In the genomic region with DNA sequence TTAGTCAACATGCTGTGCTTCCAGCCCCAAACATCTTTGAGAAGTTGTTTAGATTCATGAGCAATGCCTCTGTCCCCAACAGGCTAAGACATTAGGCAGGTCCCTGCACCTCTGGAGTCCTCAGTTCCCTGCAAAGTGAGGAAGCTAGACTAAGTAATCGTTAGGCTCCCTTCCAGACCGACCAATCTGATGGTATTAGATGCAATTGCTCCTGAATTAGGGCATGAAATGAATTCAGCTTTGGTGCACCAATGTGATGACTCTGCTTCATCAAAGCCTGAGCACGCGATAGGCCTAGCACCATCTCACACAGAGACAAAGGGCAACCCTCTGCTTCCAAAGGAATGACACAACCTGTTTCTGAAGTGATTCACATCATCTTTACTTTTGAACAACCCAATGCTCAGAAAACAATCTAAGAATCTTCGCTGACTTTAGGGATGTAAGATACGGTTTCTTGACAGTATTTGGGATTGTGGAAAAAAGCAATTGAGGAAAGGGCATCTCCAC, we compare ENCODE assay signal across 9 cellular contexts. TPM values are rescaled to one million over a fixed set of nuclear protein-coding genes. Genes with fewer than 3 reads are reported as not detected.
DNase-seq lines count a peak whose midpoint lies in the region; ATAC-seq, FAIRE-seq and TF ChIP-seq lines count a peak whose summit lies in the region.
"Had no signal": no experiment of that assay in that cellular context is flagged by ENCODE, and none has a peak within 500 bp of the region (broad histone marks: within the 10 kb centered on the region; RNA-seq: fewer than 3 reads in every experiment).

No MANE protein-coding gene starts in this region.

- H3K4me3 ChIP-seq in kidney (ENCODE audit: low read length in 2 of 2), result peak overlapping the region; percentile 25 to 86
- no peak overlapping the region for H3K4me3 ChIP-seq in uterus

- no peaks in the 10 kb centered on the region for H3K36me3 ChIP-seq in kidney (ENCODE audit: control insufficient read depth in 1 of 2, insufficient read depth in 2 of 2, low read length in 2 of 2)
- no peaks in the 10 kb centered on the region for H3K36me3 ChIP-seq in uterus

- FAIRE-seq in kidney (lab: Jason Lieb, UNC), result no peak

- TF ChIP-seq CTCF in kidney (IDR thresholded peaks at IDR 0.05; ENCODE audit: borderline replicate concordance, extremely low read depth, insufficient read depth) (no peak), uterus (IDR thresholded peaks at IDR 0.05) (no peak)

- no peak for TF ChIP-seq POLR2A in uterus (IDR thresholded peaks at IDR 0.05)

- peak overlapping the region; percentile 19 for H3K27ac Mint-ChIP-seq in stimulated activated naive CD8-positive, alpha-beta T cell treated with anti-CD3 and anti-CD28 coated beads, Interleukin-15, Interleukin-2, amounts not matched to agents 100 ng/mL and 50 ng/mL, for 24 hours
- H3K27ac Mint-ChIP-seq in activated T-helper 17 cell treated with anti-CD3 and anti-CD28 coated beads, Interleukin-2, amount 50 U/mL, for 72 hours, result peak overlapping the region; percentile 11

- peaks cover 14% of the 10 kb centered on the region for H3K36me3 Mint-ChIP-seq in stimulated activated naive CD8-positive, alpha-beta T cell treated with anti-CD3 and anti-CD28 coated beads, Interleukin-15, Interleukin-2, amounts not matched to agents 100 ng/mL and 50 ng/mL, for 24 hours (ENCODE audit: low read depth)
- H3K36me3 Mint-ChIP-seq in activated T-helper 17 cell treated with anti-CD3 and anti-CD28 coated beads, Interleukin-2, amount 50 U/mL, for 72 hours (ENCODE audit: low read depth), result peaks cover 24% of the 10 kb centered on the region

- no peak overlapping the region for H3K27ac ChIP-seq in kidney (ENCODE audit: low read depth in 2 of 2, low read length in 2 of 2)
- H3K27ac ChIP-seq in uterus, result peak overlapping the region; percentile 89 to 98

- no peak overlapping the region for H3K9ac ChIP-seq in kidney (ENCODE audit: low read length in 2 of 2)

- H3K4me1 ChIP-seq in kidney (ENCODE audit: control insufficient read depth in 1 of 2, insufficient read depth in 1 of 2, low read depth in 1 of 2, low read length in 2 of 2), result peaks cover 2 to 7% of the 10 kb centered on the region in 2 donors
- no peaks in the 10 kb centered on the region for H3K4me1 ChIP-seq in uterus

- H3K4me1 Mint-ChIP-seq in stimulated activated naive CD8-positive, alpha-beta T cell treated with anti-CD3 and anti-CD28 coated beads, Interleukin-15, Interleukin-2, amounts not matched to agents 100 ng/mL and 50 ng/mL, for 24 hours (ENCODE audit: low read depth), result peaks cover 36% of the 10 kb centered on the region
- H3K4me1 Mint-ChIP-seq in activated T-helper 17 cell treated with anti-CD3 and anti-CD28 coated beads, Interleukin-2, amount 50 U/mL, for 72 hours, result peaks cover 11% of the 10 kb centered on the region

- H3K9me3 Mint-ChIP-seq in stimulated activated naive CD8-positive, alpha-beta T cell treated with anti-CD3 and anti-CD28 coated beads, Interleukin-15, Interleukin-2, amounts not matched to agents 100 ng/mL and 50 ng/mL, for 24 hours, result no peaks in the 10 kb centered on the region
- no peaks in the 10 kb centered on the region for H3K9me3 Mint-ChIP-seq in activated T-helper 17 cell treated with anti-CD3 and anti-CD28 coated beads, Interleukin-2, amount 50 U/mL, for 72 hours

- ATAC-seq in stimulated activated naive CD8-positive, alpha-beta T cell treated with anti-CD3 and anti-CD28 coated beads, Interleukin-15, Interleukin-2, amounts not matched to agents 100 U/mL and 50 U/mL, for 24 hours, result no peak
- ATAC-seq in activated T-helper 17 cell treated with anti-CD3 and anti-CD28 coated beads, Interleukin-2, amount 50 U/mL, for 72 hours (replicated peaks), result peak; percentile 15
- ATAC-seq in GM21737 (IDR thresholded peaks at IDR 0.05; ENCODE audit: unreplicated experiment), result no peak

- H3K27me3 ChIP-seq in uterus, result no peaks in the 10 kb centered on the region

- no peaks in the 10 kb centered on the region for H3K9me3 ChIP-seq in kidney (ENCODE audit: control insufficient read depth in 1 of 2, low read length in 2 of 2)
- H3K9me3 ChIP-seq in uterus, result no peaks in the 10 kb centered on the region

- no peaks in the 10 kb centered on the region for H3K27me3 Mint-ChIP-seq in stimulated activated naive CD8-positive, alpha-beta T cell treated with anti-CD3 and anti-CD28 coated beads, Interleukin-15, Interleukin-2, amounts not matched to agents 100 ng/mL and 50 ng/mL, for 24 hours
- H3K27me3 Mint-ChIP-seq in activated T-helper 17 cell treated with anti-CD3 and anti-CD28 coated beads, Interleukin-2, amount 50 U/mL, for 72 hours, result no peaks in the 10 kb centered on the region

- no peak for DNase-seq in stimulated activated naive CD8-positive, alpha-beta T cell treated with anti-CD3 and anti-CD28 coated beads, Interleukin-15, Interleukin-2, amounts not matched to agents 100 U/mL and 50 U/mL, for 24 hours
- DNase-seq in kidney (no peak), uterus (peak in 1 of 2 donors; percentile 13), NCI-H2227 (lab: John Stamatoyannopoulos, UW; ENCODE audit: unreplicated experiment) (no peak), anterior cingulate cortex (lab: John Stamatoyannopoulos, UW) (no peak)
- DNase-seq: DMS 273 treated with DMSO at 0.1 percent for 48 hours had no signal

- intact Hi-C loops in kidney (cut with DNase I), result no loop called here
- intact Hi-C loops in uterus (cut with DNase I; ENCODE audit: low total_unique reads), result no loop called here

- H3K4me3 Mint-ChIP-seq in stimulated activated naive CD8-positive, alpha-beta T cell treated with anti-CD3 and anti-CD28 coated beads, Interleukin-15, Interleukin-2, amounts not matched to agents 100 ng/mL and 50 ng/mL, for 24 hours, result peak overlapping the region; percentile 98
- H3K4me3 Mint-ChIP-seq in activated T-helper 17 cell treated with anti-CD3 and anti-CD28 coated beads, Interleukin-2, amount 50 U/mL, for 72 hours, result peak overlapping the region; percentile 92

RNA-seq across cellular contexts. Expression of a gene that starts 0.7 kb away (rescaled TPM):
- total RNA-seq in activated T-helper 17 cell treated with anti-CD3 and anti-CD28 coated beads, Interleukin-2, amount 50 U/mL, for 72 hours, result 10 to 100 TPM; 57.6 to 79.4 TPM
- total RNA-seq in kidney (108 TPM), uterus (100 to 1,000 TPM; 115 to 189 (median 146) TPM)
- 21.5 TPM for polyA plus RNA-seq in kidney (ENCODE audit: insufficient read depth, low read depth, low replicate concordance)

Comparison
In these comparisons a context has a peak if more than half of its experiments do, and no peak if none do; other contexts are left out.
1. H3K27ac ChIP-seq: peak in uterus (2 of 2); none in kidney (0 of 2).
2. H3K4me3 ChIP-seq: peak in kidney (2 of 2); none in uterus (0 of 2).